Comparison of ENCODE assay signal across 22 cellular contexts in genomic region chr1:92488416-92488815, GRCh38. TPM values are rescaled to one million over a fixed set of nuclear protein-coding genes. Genes with fewer than 3 reads are reported as not detected.
DNase-seq lines count a peak whose midpoint lies in the region; ATAC-seq and TF ChIP-seq lines count a peak whose summit lies in the region.
"Had no signal": no experiment of that assay in that cellular context is flagged by ENCODE, and none has a peak within 500 bp of the region (broad histone marks: within the 10 kb centered on the region; RNA-seq: fewer than 3 reads in every experiment).

No MANE protein-coding gene starts in this region.

- H3K79me2 ChIP-seq in OCI-LY1 (ENCODE audit: insufficient read depth, low read length) = no peaks in the 10 kb centered on the region; the same call in 1 of the 2 replicates
- H3K79me2 ChIP-seq in SK-N-SH (ENCODE audit: insufficient read depth) = no peaks in the 10 kb centered on the region

- H3K9me2 ChIP-seq in OCI-LY1 (ENCODE audit: low read depth, low read length) (no peaks in the 10 kb centered on the region), SK-N-SH (no peaks in the 10 kb centered on the region)

- peaks cover 38% of the 10 kb centered on the region for H3K4me1 ChIP-seq in CD4-positive, CD25-positive, alpha-beta regulatory T cell (ENCODE audit: control insufficient read depth, insufficient read depth, low read length, poor library complexity, severe bottlenecking)
- H3K4me1 ChIP-seq in OCI-LY1 (ENCODE audit: insufficient read depth, low read length, severe bottlenecking) (peaks cover 41% of the 10 kb centered on the region), mucosa of descending colon (ENCODE audit: low read depth) (peaks cover 28% of the 10 kb centered on the region), SK-N-SH (ENCODE audit: control insufficient read depth in 1 of 2, insufficient read depth in 2 of 2, low read depth in 1 of 2, low read length in 1 of 2) (peaks cover 0 to 8% of the 10 kb centered on the region in 2 experiments; a peak in 1 of 4 replicates)

- H3K9me3 ChIP-seq in CD4-positive, CD25-positive, alpha-beta regulatory T cell (ENCODE audit: control insufficient read depth in 2 of 2, low read length in 2 of 2) = no peaks in the 10 kb centered on the region
- no peaks in the 10 kb centered on the region for H3K9me3 ChIP-seq in OCI-LY1 (ENCODE audit: low read length)
- no peaks in the 10 kb centered on the region for H3K9me3 ChIP-seq in mucosa of descending colon
- no peaks in the 10 kb centered on the region for H3K9me3 ChIP-seq in SK-N-SH
- H3K9me3 ChIP-seq: esophagus muscularis mucosa, MG63, suprapubic skin had no signal

- peak overlapping the region; percentile 83 for H3K4me2 ChIP-seq in OCI-LY1 (ENCODE audit: low read length)
- H3K4me2 ChIP-seq in SK-N-SH = no peak overlapping the region

- peak overlapping the region; percentile 96 for H3K27ac Mint-ChIP-seq in T-helper 2 cell treated with Interferon-gamma antibody and Interleukin-4, amounts not matched to agents 5 μg/mL and 100 μg/mL, for 36 hours
- peak overlapping the region in 2 of 3 donors; percentile 50 to 68 for H3K27ac Mint-ChIP-seq in CD4-positive, CD25-positive, alpha-beta regulatory T cell
- H3K27ac Mint-ChIP-seq in activated naive CD8-positive, alpha-beta T cell treated with anti-CD3 and anti-CD28 coated beads for 36 hours = peak overlapping the region; percentile 88
- peak overlapping the region in 3 of 6 donors; percentile 32 to 36 (median 34) for H3K27ac Mint-ChIP-seq in immature natural killer cell
- H3K27ac Mint-ChIP-seq: B cell had no signal

- no peak overlapping the region for H3K4me3 ChIP-seq in CD4-positive, CD25-positive, alpha-beta regulatory T cell (ENCODE audit: low read depth, low read length)
- H3K4me3 ChIP-seq in OCI-LY1 (ENCODE audit: low read depth, low read length, poor library complexity, severe bottlenecking) (peak overlapping the region; percentile 85), mucosa of descending colon (no peak overlapping the region), SK-N-SH (ENCODE audit: low read depth in 2 of 2, low read length in 1 of 2) (no peak overlapping the region)
- H3K4me3 ChIP-seq: esophagus muscularis mucosa, MG63, suprapubic skin had no signal

- intact Hi-C loops in mucosa of descending colon (cut with DNase I, micrococcal nuclease) = no loop called here

- no peak for TF ChIP-seq CTCF in OCI-LY1 (IDR thresholded peaks at IDR 0.05; ENCODE audit: low read length)
- no peak for TF ChIP-seq CTCF in mucosa of descending colon (IDR thresholded peaks at IDR 0.05)
- TF ChIP-seq CTCF in SK-N-SH (IDR thresholded peaks at IDR 0.05) = no peak

- peaks cover 32% of the 10 kb centered on the region for H3K4me1 Mint-ChIP-seq in T-helper 2 cell treated with Interferon-gamma antibody and Interleukin-4, amounts not matched to agents 5 μg/mL and 100 μg/mL, for 36 hours (ENCODE audit: low read depth)
- peaks cover 4 to 47% (median 16%) of the 10 kb centered on the region in 4 donors for H3K4me1 Mint-ChIP-seq in CD4-positive, CD25-positive, alpha-beta regulatory T cell
- peaks cover 15% of the 10 kb centered on the region for H3K4me1 Mint-ChIP-seq in activated naive CD8-positive, alpha-beta T cell treated with anti-CD3 and anti-CD28 coated beads for 36 hours
- peaks cover 11 to 15% of the 10 kb centered on the region in 2 donors for H3K4me1 Mint-ChIP-seq in immature natural killer cell

- peak overlapping the region; percentile 79 for H3K4me3 Mint-ChIP-seq in T-helper 2 cell treated with Interferon-gamma antibody and Interleukin-4, amounts not matched to agents 5 μg/mL and 100 μg/mL, for 36 hours
- peak overlapping the region in 2 of 4 donors; percentile 46 to 74 for H3K4me3 Mint-ChIP-seq in CD4-positive, CD25-positive, alpha-beta regulatory T cell
- peak overlapping the region; percentile 81 for H3K4me3 Mint-ChIP-seq in activated naive CD8-positive, alpha-beta T cell treated with anti-CD3 and anti-CD28 coated beads for 36 hours
- no peak overlapping the region for H3K4me3 Mint-ChIP-seq in immature natural killer cell
- H3K4me3 Mint-ChIP-seq: B cell had no signal

- no peaks in the 10 kb centered on the region for H3K27me3 ChIP-seq in CD4-positive, CD25-positive, alpha-beta regulatory T cell (ENCODE audit: control insufficient read depth, insufficient read depth, low read length)
- H3K27me3 ChIP-seq in OCI-LY1 (ENCODE audit: insufficient read depth, low read length) (no peaks in the 10 kb centered on the region), SK-N-SH (ENCODE audit: insufficient read depth) (peaks cover 58% of the 10 kb centered on the region)

- no peaks in the 10 kb centered on the region for H3K9me3 Mint-ChIP-seq in T-helper 2 cell treated with Interferon-gamma antibody and Interleukin-4, amounts not matched to agents 5 μg/mL and 100 μg/mL, for 36 hours
- H3K9me3 Mint-ChIP-seq in CD4-positive, CD25-positive, alpha-beta regulatory T cell = peaks cover 0 to 4% (median 0%) of the 10 kb centered on the region in 7 donors
- no peaks in the 10 kb centered on the region for H3K9me3 Mint-ChIP-seq in activated naive CD8-positive, alpha-beta T cell treated with anti-CD3 and anti-CD28 coated beads for 36 hours
- no peaks in the 10 kb centered on the region for H3K9me3 Mint-ChIP-seq in immature natural killer cell

- peak overlapping the region; percentile 73 for H3K9ac ChIP-seq in OCI-LY1 (ENCODE audit: low read length)
- H3K9ac ChIP-seq in SK-N-SH = no peak overlapping the region

- POLR2A ChIA-PET in SK-N-SH (lab: Yijun Ruan, JAX) = no interaction called here

- H3K36me3 Mint-ChIP-seq in T-helper 2 cell treated with Interferon-gamma antibody and Interleukin-4, amounts not matched to agents 5 μg/mL and 100 μg/mL, for 36 hours (ENCODE audit: low read depth) = peaks cover 27% of the 10 kb centered on the region
- H3K36me3 Mint-ChIP-seq in CD4-positive, CD25-positive, alpha-beta regulatory T cell = no peaks in the 10 kb centered on the region
- peaks cover 34% of the 10 kb centered on the region for H3K36me3 Mint-ChIP-seq in activated naive CD8-positive, alpha-beta T cell treated with anti-CD3 and anti-CD28 coated beads for 36 hours
- no peaks in the 10 kb centered on the region for H3K36me3 Mint-ChIP-seq in immature natural killer cell

- H2AFZ ChIP-seq in OCI-LY1 (ENCODE audit: low read length) = no peak overlapping the region
- no peak overlapping the region for H2AFZ ChIP-seq in SK-N-SH (ENCODE audit: low read depth)

- H4K20me1 ChIP-seq in OCI-LY1 (ENCODE audit: insufficient read depth, low read length) (no peaks in the 10 kb centered on the region), SK-N-SH (ENCODE audit: insufficient read depth) (0 out of 2 replicates have a peak, but pooled peaks cover 6% of the 10 kb centered on the region)

- no peak for TF ChIP-seq EP300 in SK-N-SH (IDR thresholded peaks at IDR 0.05; ENCODE audit: borderline replicate concordance in 1 of 2, low read depth in 1 of 2, low read length in 1 of 2)

- no peaks in the 10 kb centered on the region for H3K27me3 Mint-ChIP-seq in T-helper 2 cell treated with Interferon-gamma antibody and Interleukin-4, amounts not matched to agents 5 μg/mL and 100 μg/mL, for 36 hours (ENCODE audit: low read depth)
- H3K27me3 Mint-ChIP-seq in CD4-positive, CD25-positive, alpha-beta regulatory T cell = peaks cover 33% of the 10 kb centered on the region
- H3K27me3 Mint-ChIP-seq in activated naive CD8-positive, alpha-beta T cell treated with anti-CD3 and anti-CD28 coated beads for 36 hours = peaks cover 6% of the 10 kb centered on the region
- H3K27me3 Mint-ChIP-seq in immature natural killer cell (ENCODE audit: low read depth in 3 of 3) = peaks cover 3 to 12% (median 9%) of the 10 kb centered on the region in 3 donors

- no peak for DNase-seq in T-helper 2 cell treated with Interferon-gamma antibody and Interleukin-4, amounts not matched to agents 5 μg/mL and 100 μg/mL, for 36 hours (ENCODE audit: low spot score)
- DNase-seq in T-helper 2 cell (no peak), mucosa of descending colon (no peak), SK-N-SH (no peak), immature natural killer cell (no peak)
- no peak for DNase-seq in CD4-positive, CD25-positive, alpha-beta regulatory T cell
- no peak for DNase-seq in activated naive CD8-positive, alpha-beta T cell treated with anti-CD3 and anti-CD28 coated beads for 36 hours
- DNase-seq: anterior cingulate cortex, cortex of kidney, foreskin melanocyte, GOT3, mesenchymal stem cell, MG63, NCI-H1436 treated with DMSO at 0.1 percent for 48 hours, SIG-M5 had no signal

- 23% methylated on average over 3 of the region's 3 CpGs for WGBS in SK-N-SH (ENCODE audit: low lambda C conversion rate)

- H3F3A ChIP-seq in OCI-LY1 (ENCODE audit: insufficient read depth, low read length) (no peaks in the 10 kb centered on the region), SK-N-SH (replicated peaks; ENCODE audit: insufficient read depth) (peaks cover 7% of the 10 kb centered on the region)

- TF ChIP-seq RAD21 in SK-N-SH (IDR thresholded peaks at IDR 0.05; ENCODE audit: low read length) = no peak

- no peaks in the 10 kb centered on the region for H3K36me3 ChIP-seq in CD4-positive, CD25-positive, alpha-beta regulatory T cell (ENCODE audit: control insufficient read depth, insufficient read depth, low read length)
- no peaks in the 10 kb centered on the region for H3K36me3 ChIP-seq in OCI-LY1 (ENCODE audit: insufficient read depth, low read length)
- no peaks in the 10 kb centered on the region for H3K36me3 ChIP-seq in mucosa of descending colon (ENCODE audit: low read depth)
- H3K36me3 ChIP-seq in SK-N-SH (replicated peaks in 1 of 2; ENCODE audit: control insufficient read depth in 1 of 2, insufficient read depth in 2 of 2, low read length in 1 of 2) = no peaks in the 10 kb centered on the region
- H3K36me3 ChIP-seq: esophagus muscularis mucosa, MG63, suprapubic skin had no signal

- no peak for ATAC-seq in CD4-positive, CD25-positive, alpha-beta regulatory T cell (ENCODE audit: low read depth in 2 of 2)
- ATAC-seq in mucosa of descending colon = no peak
- ATAC-seq: left lobe of liver, Panc1 had no signal

- CTCF ChIA-PET in SK-N-SH (lab: Yijun Ruan, JAX) = interaction anchor here (0.7 kb wide), 1 partner anchor 9 kb away, joined by 3 read pairs; no protein-coding TSS in a partner anchor

- H3K27ac ChIP-seq in CD4-positive, CD25-positive, alpha-beta regulatory T cell (ENCODE audit: insufficient read depth, low read length, poor library complexity, severe bottlenecking) = peak overlapping the region; percentile 33
- H3K27ac ChIP-seq in OCI-LY1 (ENCODE audit: low read depth, low read length, poor library complexity, severe bottlenecking) (peak overlapping the region; percentile 87), SK-N-SH (ENCODE audit: low read depth in 2 of 2, low read length in 1 of 2) (no peak overlapping the region)
- H3K27ac ChIP-seq: esophagus muscularis mucosa, suprapubic skin, VCaP had no signal

RNA-seq across cellular contexts. Expression of gene GFI1, which starts 1.7 kb away (rescaled TPM):
- 3.0 TPM for total RNA-seq in CD4-positive, CD25-positive, alpha-beta regulatory T cell
- 10 to 100 TPM in 1 of 4 donors, 1 to 10 TPM in 3; 3.6 to 11.5 (median 6.9) TPM for polyA plus RNA-seq in CD4-positive, CD25-positive, alpha-beta regulatory T cell
- 10 to 100 TPM; 79.7 to 85.0 TPM for total RNA-seq in activated naive CD8-positive, alpha-beta T cell treated with anti-CD3 and anti-CD28 coated beads for 36 hours
- 1 to 10 TPM; 2.7 to 7.8 (median 7.7) TPM for total RNA-seq in mucosa of descending colon
- polyA plus RNA-seq in SK-N-SH (2012; rRNA removed) = 0.18 and 0.19 TPM in 2 replicates
- 0.08 and 0.12 TPM in 2 replicates for polyA plus RNA-seq in SK-N-SH (2012; cell fraction: cytosol; rRNA removed)
- polyA plus RNA-seq in SK-N-SH (2012; cell fraction: nucleus; rRNA removed) = 0.62 and 0.69 TPM in 2 replicates
- 10 to 100 TPM; 17.8 to 47.4 (median 27.2) TPM for polyA plus RNA-seq in immature natural killer cell

Comparison
In these comparisons a context has a peak if more than half of its experiments do, and no peak if none do; other contexts are left out.
1. H3K4me3 Mint-ChIP-seq: peak in T-helper 2 cell treated with Interferon-gamma antibody and Interleukin-4, amounts not matched to agents 5 μg/mL and 100 μg/mL, for 36 hours (single experiment) and activated naive CD8-positive, alpha-beta T cell treated with anti-CD3 and anti-CD28 coated beads for 36 hours (single experiment); none in immature natural killer cell (0 of 5).
2. H3K27ac ChIP-seq: peak in CD4-positive, CD25-positive, alpha-beta regulatory T cell (single experiment) and OCI-LY1 (single experiment); none in SK-N-SH (0 of 2).
3. RNA of gene GFI1, which starts 1.7 kb away (total RNA-seq): 79.7 to 85.0 TPM in activated naive CD8-positive, alpha-beta T cell treated with anti-CD3 and anti-CD28 coated beads for 36 hours; 2.7 to 7.8 TPM in mucosa of descending colon and 3.0 TPM in CD4-positive, CD25-positive, alpha-beta regulatory T cell (single experiment); every median in the first group is over 4 times any median in the second.